8 cellular contexts compared by ENCODE assay signal in the genomic region with DNA sequence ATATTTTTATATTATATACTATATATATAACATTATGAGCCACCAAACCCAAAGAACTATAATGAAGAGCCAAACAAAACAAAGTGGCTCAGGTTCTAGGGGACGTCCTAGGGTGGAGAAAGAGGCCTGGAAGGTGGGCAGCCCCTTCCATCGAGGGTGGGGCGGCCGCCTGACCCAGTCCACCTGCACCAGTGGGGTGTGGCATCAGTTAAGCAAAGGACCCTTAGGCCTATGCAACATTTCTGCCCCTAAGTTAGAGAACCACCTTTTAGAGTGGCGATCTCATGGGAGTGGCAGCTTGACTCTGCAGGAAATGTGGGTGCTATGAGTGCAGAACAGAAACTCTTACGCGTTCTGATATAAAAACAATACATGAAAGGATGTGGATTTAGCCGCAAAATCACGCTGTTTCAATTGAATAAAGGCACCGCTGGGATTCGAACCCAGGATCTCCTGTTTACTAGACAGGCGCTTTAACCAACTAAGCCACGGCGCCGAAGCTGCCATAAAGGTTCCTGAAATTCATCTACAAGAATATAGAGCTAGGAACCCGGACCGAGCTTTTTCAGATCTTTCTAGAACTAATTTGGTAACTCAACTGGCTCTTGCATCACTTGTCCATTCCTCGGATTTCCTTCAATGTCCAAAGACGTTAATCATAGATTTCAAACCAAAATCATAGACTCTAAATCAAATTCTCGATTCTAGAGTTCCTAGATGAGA. TPM values are rescaled to one million over a fixed set of nuclear protein-coding genes. Genes with fewer than 3 reads are reported as not detected.
DNase-seq lines count a peak whose midpoint lies in the region; ATAC-seq, FAIRE-seq and TF ChIP-seq lines count a peak whose summit lies in the region.

No MANE protein-coding gene starts in this region.

- no peaks in the 10 kb centered on the region for H3K9me2 ChIP-seq in PC-3 (replicated peaks; ENCODE audit: low read length)

- no peak for TF ChIP-seq POLR2A in H54 (IDR thresholded peaks at IDR 0.05; ENCODE audit: low read depth, low read length)
- TF ChIP-seq POLR2A in prostate gland (IDR thresholded peaks at IDR 0.05) = no peak

- H4K20me1 ChIP-seq in PC-3 (ENCODE audit: low read length) = no peaks in the 10 kb centered on the region

- H3K9me3 ChIP-seq in PC-3 (ENCODE audit: low read length) = no peaks in the 10 kb centered on the region
- no peaks in the 10 kb centered on the region for H3K9me3 ChIP-seq in prostate gland

- H3K4me3 ChIP-seq in PC-3 (ENCODE audit: low read length) (no peak overlapping the region), prostate gland (no peak overlapping the region)

- H3K36me3 ChIP-seq in PC-3 (ENCODE audit: low read depth, low read length) (peaks cover 4% of the 10 kb centered on the region; the same call in 1 of the 2 replicates), prostate gland (peaks cover 9 to 22% of the 10 kb centered on the region in 2 donors)

- H3K27ac ChIP-seq in PC-3 (ENCODE audit: low read length) (no peak overlapping the region), prostate gland (peak overlapping the region; percentile 55 to 65)

- intact Hi-C loops in PC-3 (cut with micrococcal nuclease) = no loop called here
- intact Hi-C loops in prostate gland (cut with DNase I) = loop anchor here (2.0 to 5.0 kb wide), 2 partner anchors 23 to 71 kb away; a partner anchor contains a TSS

- POLR2A ChIA-PET in PC-3 (lab: Charles Lee; ENCODE audit: unreplicated experiment) = no interaction called here

- no peaks in the 10 kb centered on the region for H3K79me2 ChIP-seq in PC-3 (ENCODE audit: low read length)

- 56% methylated on average over 20 of the region's 20 CpGs for whole genome bisulfite sequencing in prostate gland

- no peak overlapping the region for H3K4me2 ChIP-seq in PC-3 (ENCODE audit: low read length)

- no peak for FAIRE-seq in H54 (lab: Jason Lieb, UNC)

- BruUV-seq in PC-3 (replicated peaks; lab: Mats Ljungman, UMichigan) = no TSS peak

- H3K9ac ChIP-seq in PC-3 (ENCODE audit: low read length) = no peak overlapping the region

- ATAC-seq in PC-3 (no peak), GM21529 (IDR thresholded peaks at IDR 0.05; ENCODE audit: unreplicated experiment) (no peak), HG03521 (IDR thresholded peaks at IDR 0.05; ENCODE audit: unreplicated experiment) (no peak)

- CTCF ChIA-PET in PC-3 (lab: Charles Lee) = no interaction called here

- no peaks in the 10 kb centered on the region for H3K27me3 ChIP-seq in PC-3 (ENCODE audit: low read length)
- H3K27me3 ChIP-seq in prostate gland (replicated peaks; ENCODE audit: insufficient read depth) = no peaks in the 10 kb centered on the region

- H3F3A ChIP-seq in PC-3 (ENCODE audit: low read length, unreplicated experiment) = peaks cover 4% of the 10 kb centered on the region

- no peak overlapping the region for H2AFZ ChIP-seq in PC-3 (ENCODE audit: low read length)

- H3K4me1 ChIP-seq in PC-3 (ENCODE audit: insufficient read depth, low read length) (peaks cover 10% of the 10 kb centered on the region), prostate gland (replicated peaks) (peaks cover 9% of the 10 kb centered on the region)

- TF ChIP-seq CTCF in PC-3 (conservative IDR thresholded peaks at IDR 0.05; ENCODE audit: low read depth, low read length) (no peak), prostate gland (IDR thresholded peaks at IDR 0.05) (peak in 1 of 4 experiments; percentile 3)

- DNase-seq in H54 (ENCODE audit: insufficient read length, low spot score) = peak; percentile 30
- DNase-seq in PC-3 = peak; percentile 55
- peak; percentile 41 for DNase-seq in activated effector memory CD4-positive, alpha-beta T cell treated with Interleukin-2 at 50 U/mL for 16 hours
- DNase-seq in globus pallidus (ENCODE audit: low spot score) = peak; percentile 68
- DNase-seq in prostate gland (ENCODE audit: low spot score) = no peak
- DNase-seq in 8988T = no peak

RNA-seq across cellular contexts. Expression of a gene that starts 15.6 kb away (rescaled TPM):
- total RNA-seq in PC-3 (2014; rRNA removed) (72.3 and 82.9 TPM in 2 replicates), prostate gland (1 to 10 TPM; 2.1 to 6.6 TPM)

RNA-seq across cellular contexts. Expression of a gene that starts 21.9 kb away (rescaled TPM):
- total RNA-seq in PC-3 (2014; rRNA removed) = 7.8 and 8.4 TPM in 2 replicates
- total RNA-seq in prostate gland = 10 to 100 TPM; 20.1 to 31.7 TPM

RNA-seq across cellular contexts. Expression of a gene that starts 23.1 kb away (rescaled TPM):
- total RNA-seq in PC-3 (2014; rRNA removed) (29.0 and 59.6 TPM in 2 replicates), prostate gland (10 to 100 TPM; 17.0 to 29.0 TPM)

RNA-seq across cellular contexts. Expression of a gene that starts 36.0 kb away (rescaled TPM):
- total RNA-seq in PC-3 (2014; rRNA removed) = 5.9 and 7.3 TPM in 2 replicates
- total RNA-seq in prostate gland = 10 to 100 TPM in 1 of 2 donors, 1 to 10 TPM in 1; 9.6 to 19.1 TPM

RNA-seq across cellular contexts. Expression of a gene that starts 49.8 kb away (rescaled TPM):
- total RNA-seq in PC-3 (2014; rRNA removed) (19.0 and 26.6 TPM in 2 replicates), prostate gland (10 to 100 TPM in 1 of 2 donors, 1 to 10 TPM in 1; 8.6 to 13.9 TPM)

Comparison
In these comparisons a context has a peak if more than half of its experiments do, and no peak if none do; other contexts are left out.
1. DNase-seq: peak in H54 (single experiment), PC-3 (single experiment), activated effector memory CD4-positive, alpha-beta T cell treated with Interleukin-2 at 50 U/mL for 16 hours (single experiment) and globus pallidus (single experiment); none in prostate gland (single experiment) and 8988T (single experiment).